ENCODE assay signal across 9 cellular contexts in genomic region chr3:155745795-155746550, GRCh38. TPM values are rescaled to one million over a fixed set of nuclear protein-coding genes. Genes with fewer than 3 reads are reported as not detected.
DNase-seq lines count a peak whose midpoint lies in the region; ATAC-seq, FAIRE-seq and TF ChIP-seq lines count a peak whose summit lies in the region.
"Had no signal": no experiment of that assay in that cellular context is flagged by ENCODE, and none has a peak within 500 bp of the region (broad histone marks: within the 10 kb centered on the region; RNA-seq: fewer than 3 reads in every experiment).

No MANE protein-coding gene starts in this region.

- no peaks in the 10 kb centered on the region for H3K36me3 ChIP-seq in endothelial cell of umbilical vein (ENCODE audit: control insufficient read depth in 2 of 2, extremely low read depth in 1 of 2, insufficient read depth in 2 of 2, low read length in 2 of 2)

- peaks cover 17 to 24% of the 10 kb centered on the region in 2 donors for H3K4me1 Mint-ChIP-seq in natural killer cell

- CTCF ChIA-PET in endothelial cell of umbilical vein (lab: Charles Lee) = interaction anchor here (1.3 kb wide), 1 partner anchor 60 kb away, joined by 6 read pairs; the partner anchor contains the start of gene C3orf33

- peak overlapping the region; percentile 94 for H3K4me3 Mint-ChIP-seq in natural killer cell

- dilution Hi-C loops in endothelial cell of umbilical vein (cut with MboI; ENCODE audit: extremely low pct_ligation_motif_present, low sequenced_read_pairs) = no loop called here

- H3K9me3 ChIP-seq in endothelial cell of umbilical vein (replicated peaks; ENCODE audit: control insufficient read depth, insufficient read depth, low read length) = no peaks in the 10 kb centered on the region

- H4K20me1 ChIP-seq in endothelial cell of umbilical vein (replicated peaks; ENCODE audit: control insufficient read depth, extremely low read depth, insufficient read depth, low read length) = no peaks in the 10 kb centered on the region

- no peak overlapping the region for H3K27ac ChIP-seq in endothelial cell of umbilical vein (ENCODE audit: insufficient read depth, low read depth, low read length)

- POLR2A ChIA-PET in endothelial cell of umbilical vein (lab: Charles Lee) = no interaction called here

- no peak for FAIRE-seq in endothelial cell of umbilical vein (lab: Jason Lieb, UNC)

- no peak overlapping the region for H3K4me3 ChIP-seq in endothelial cell of umbilical vein (replicated peaks in 1 of 3; ENCODE audit: insufficient read depth in 1 of 3, low read depth in 1 of 3, low read length in 3 of 3)

- DNase-seq in NCI-H2171 treated with DMSO at 0.1 percent for 48 hours (lab: John Stamatoyannopoulos, UW) (peak; percentile 27), NCI-H2171 (lab: John Stamatoyannopoulos, UW) (no peak), NCI-H69 (lab: John Stamatoyannopoulos, UW) (peak; percentile 86), endothelial cell of umbilical vein (ENCODE audit: low read depth, low spot score) (peak; percentile 27), natural killer cell (no peak)

- H3K36me3 Mint-ChIP-seq in natural killer cell = no peaks in the 10 kb centered on the region

- no peak for TF ChIP-seq POLR2A in endothelial cell of umbilical vein (IDR thresholded peaks at IDR 0.05; ENCODE audit: low read depth, low read length)

- TF ChIP-seq CTCF in endothelial cell of umbilical vein (IDR thresholded peaks at IDR 0.05; ENCODE audit: extremely low read depth in 1 of 2, insufficient read depth in 1 of 2, low read depth in 1 of 2, low read length in 2 of 2) = no peak
- TF ChIP-seq CTCF in natural killer cell (IDR thresholded peaks at IDR 0.05) = no peak

- no peak for ATAC-seq in natural killer cell
- no peak for ATAC-seq in GM21526 (IDR thresholded peaks at IDR 0.05; ENCODE audit: low FRiP score, unreplicated experiment)
- ATAC-seq in HG02840 (IDR thresholded peaks at IDR 0.05; ENCODE audit: low FRiP score, unreplicated experiment) = no peak
- no peak for ATAC-seq in HG03432 (IDR thresholded peaks at IDR 0.05; ENCODE audit: unreplicated experiment)

- H3K4me1 ChIP-seq in endothelial cell of umbilical vein (ENCODE audit: control insufficient read depth, extremely low read depth, insufficient read depth, low read length) = peaks cover 7% of the 10 kb centered on the region

- H3K27me3 Mint-ChIP-seq in natural killer cell (ENCODE audit: low read depth in 2 of 2) = peaks cover 45 to 63% of the 10 kb centered on the region in 2 donors

- H3K9me3 Mint-ChIP-seq in natural killer cell = no peaks in the 10 kb centered on the region

- H2AFZ ChIP-seq in endothelial cell of umbilical vein (ENCODE audit: low read depth, low read length) = no peak overlapping the region

- H3K4me2 ChIP-seq in endothelial cell of umbilical vein (ENCODE audit: insufficient read depth, low read length) = no peak overlapping the region

- no peak overlapping the region for H3K9ac ChIP-seq in endothelial cell of umbilical vein (replicated peaks; ENCODE audit: extremely low read depth, insufficient read depth, low read length)

- no TSS peak for BruUV-seq in endothelial cell of umbilical vein (replicated peaks; lab: Mats Ljungman, UMichigan)

- H3K79me2 ChIP-seq in endothelial cell of umbilical vein (ENCODE audit: control insufficient read depth, insufficient read depth, low read length) = no peaks in the 10 kb centered on the region

- no peak overlapping the region for H3K27ac Mint-ChIP-seq in natural killer cell

- H3K27me3 ChIP-seq in endothelial cell of umbilical vein (ENCODE audit: control insufficient read depth in 2 of 2, insufficient read depth in 2 of 2, low read length in 2 of 2) = peaks cover 25 to 44% of the 10 kb centered on the region in 2 experiments

- intact Hi-C loops in endothelial cell of umbilical vein (cut with micrococcal nuclease) = loop anchor here (5.0 kb wide), 1 partner anchor 106 kb away; the partner anchor contains the start of gene SLC33A1
- intact Hi-C loops in natural killer cell (cut with micrococcal nuclease) = loop anchor here (10.0 kb wide), 1 partner anchor 129 kb away; the partner anchor contains the start of gene GMPS

- H3K9me1 ChIP-seq in endothelial cell of umbilical vein (replicated peaks; ENCODE audit: control insufficient read depth, extremely low read depth, insufficient read depth, low read length) = no peaks in the 10 kb centered on the region

TF ChIP-seq in endothelial cell of umbilical vein, 7 proteins besides CTCF, POLR2A, EP300 and RAD21:
- no peak for TF ChIP-seq FOS (IDR thresholded peaks at IDR 0.05; ENCODE audit: borderline replicate concordance, insufficient read depth, low read length)
- TF ChIP-seq EZH2 (IDR thresholded peaks at IDR 0.05; ENCODE audit: borderline replicate concordance, low read depth, low read length, severe bottlenecking) = peak; percentile 53
TF ChIP-seq in endothelial cell of umbilical vein: peak in this region for 1.

RNA-seq across cellular contexts. Expression of gene PLCH1, which starts 1.1 kb away (rescaled TPM):
- not detected in 2 replicates for total RNA-seq in endothelial cell of umbilical vein
- polyA plus RNA-seq in endothelial cell of umbilical vein = 0.03 TPM in 1 of 2 replicates, not detected in the other
- 0.03 TPM in 2 replicates for polyA plus RNA-seq in endothelial cell of umbilical vein (2011; cell fraction: cytosol; rRNA removed)
- polyA plus RNA-seq in endothelial cell of umbilical vein (2011; cell fraction: nucleus; rRNA removed) = 0.07 and 0.08 TPM in 2 replicates
- polyA plus RNA-seq in endothelial cell of umbilical vein (2012) = 0.04 and 0.16 TPM in 2 replicates
- 0.04 TPM in 1 of 2 replicates, not detected in the other for polyA minus RNA-seq in endothelial cell of umbilical vein
- not detected for polyA minus RNA-seq in endothelial cell of umbilical vein (2011; cell fraction: cytosol; rRNA and poly(A)+ RNA removed)
- polyA minus RNA-seq in endothelial cell of umbilical vein (2011; cell fraction: nucleus; rRNA and poly(A)+ RNA removed) = 0.43 TPM in 1 of 2 replicates, not detected in the other
- total RNA-seq in natural killer cell = under 1 TPM; 0.05 to 0.26 (median 0.08) TPM
- total RNA-seq: glomerular endothelial cell had no signal

Comparison
In these comparisons a context has a peak if more than half of its experiments do, and no peak if none do; other contexts are left out.
1. DNase-seq: peak in NCI-H2171 treated with DMSO at 0.1 percent for 48 hours (single experiment), NCI-H69 (single experiment) and endothelial cell of umbilical vein (single experiment); none in NCI-H2171 (single experiment) and natural killer cell (single experiment).